ENCODE assay signal across 23 cellular contexts in the genomic region with DNA sequence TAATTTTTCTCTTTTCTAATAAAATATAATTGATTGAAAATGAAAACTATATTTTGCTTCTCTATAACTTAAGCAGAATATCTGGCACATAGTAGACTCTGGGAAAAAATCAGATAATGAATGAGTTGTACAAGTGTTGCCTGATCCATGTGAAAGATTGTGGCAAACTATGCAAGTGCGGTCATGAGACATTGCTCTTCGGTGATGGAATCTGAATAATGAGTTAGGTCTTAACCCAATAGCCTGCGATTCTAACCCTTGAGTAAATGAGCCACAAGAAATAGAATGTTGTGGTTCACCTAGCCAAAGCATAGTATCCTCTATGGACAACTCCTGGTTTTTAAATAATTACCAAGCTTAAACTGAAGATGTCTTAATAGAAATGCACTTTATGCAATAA.
"Had no signal": no experiment of that assay in that cellular context is flagged by ENCODE, and none has a peak within 500 bp of the region (broad histone marks: within the 10 kb centered on the region; RNA-seq: fewer than 3 reads in every experiment).

No MANE protein-coding gene starts in this region.

- H3K27me3 Mint-ChIP-seq: activated T-cell treated with anti-CD3 and anti-CD28 coated beads, Interleukin-2, amount 50 U/mL, for 24 hours; activated T-helper 17 cell treated with anti-CD3 and anti-CD28 coated beads, Interleukin-2, amount 50 U/mL, for 72 hours; naive B cell; T-cell; type B pancreatic cell had no signal

- H3K9me3 Mint-ChIP-seq: neural crest cell, type B pancreatic cell had no signal

- DNase-seq: activated CD4-positive, alpha-beta T cell treated with anti-CD3 and anti-CD28 coated beads, Interleukin-2, amount 50 U/mL, for 4 hours; activated CD8-positive, alpha-beta memory T cell treated with anti-CD3 and anti-CD28 coated beads for 24 hours; activated CD8-positive, alpha-beta memory T cell treated with anti-CD3 and anti-CD28 coated beads, Interleukin-2, amount 50 U/mL, for 4 hours; activated T-cell treated with anti-CD3 and anti-CD28 coated beads, Interleukin-2, amount 50 U/mL, for 24 hours; adrenal gland; heart left ventricle; islet precursor cell; left colon; mesendoderm; mucosa of descending colon; naive B cell; retina; spleen; stimulated activated CD4-positive, alpha-beta T cell treated with anti-CD3 and anti-CD28 coated beads, Interleukin-4, amount 100 ng/mL, for 1 hour; stimulated activated naive CD4-positive, alpha-beta T cell; T-cell; testis had no signal

- H3K4me1 Mint-ChIP-seq: activated T-helper 17 cell treated with anti-CD3 and anti-CD28 coated beads, Interleukin-2, amount 50 U/mL, for 72 hours; naive B cell; neural crest cell; T-cell had no signal

- H3K36me3 Mint-ChIP-seq: activated naive CD4-positive, alpha-beta T cell treated with anti-CD3 and anti-CD28 coated beads, Interleukin-2, amount 50 U/mL, for 72 hours; naive B cell; T-cell; type B pancreatic cell had no signal

- H3K27ac Mint-ChIP-seq: activated naive CD4-positive, alpha-beta T cell treated with anti-CD3 and anti-CD28 coated beads, Interleukin-2, amount 50 U/mL, for 72 hours; activated T-cell treated with anti-CD3 and anti-CD28 coated beads, Interleukin-2, amount 50 U/mL, for 24 hours; activated T-helper 17 cell treated with anti-CD3 and anti-CD28 coated beads, Interleukin-2, amount 50 U/mL, for 72 hours; T-cell; T-helper 2 cell treated with Interferon-gamma antibody and Interleukin-4, amounts not matched to agents 5 μg/mL and 100 μg/mL, for 36 hours; type B pancreatic cell had no signal

- H3K4me3 Mint-ChIP-seq: activated T-cell treated with anti-CD3 and anti-CD28 coated beads, Interleukin-2, amount 50 U/mL, for 24 hours; activated T-helper 17 cell treated with anti-CD3 and anti-CD28 coated beads, Interleukin-2, amount 50 U/mL, for 72 hours; naive B cell; neural crest cell; T-cell; T-helper 2 cell treated with Interferon-gamma antibody and Interleukin-4, amounts not matched to agents 5 μg/mL and 100 μg/mL, for 36 hours; type B pancreatic cell had no signal

- H3K4me3 ChIP-seq: adrenal gland, coronary artery, heart left ventricle, mucosa of descending colon, spleen, testis had no signal
